ENCODE assay signal across 8 cellular contexts in the genomic region with DNA sequence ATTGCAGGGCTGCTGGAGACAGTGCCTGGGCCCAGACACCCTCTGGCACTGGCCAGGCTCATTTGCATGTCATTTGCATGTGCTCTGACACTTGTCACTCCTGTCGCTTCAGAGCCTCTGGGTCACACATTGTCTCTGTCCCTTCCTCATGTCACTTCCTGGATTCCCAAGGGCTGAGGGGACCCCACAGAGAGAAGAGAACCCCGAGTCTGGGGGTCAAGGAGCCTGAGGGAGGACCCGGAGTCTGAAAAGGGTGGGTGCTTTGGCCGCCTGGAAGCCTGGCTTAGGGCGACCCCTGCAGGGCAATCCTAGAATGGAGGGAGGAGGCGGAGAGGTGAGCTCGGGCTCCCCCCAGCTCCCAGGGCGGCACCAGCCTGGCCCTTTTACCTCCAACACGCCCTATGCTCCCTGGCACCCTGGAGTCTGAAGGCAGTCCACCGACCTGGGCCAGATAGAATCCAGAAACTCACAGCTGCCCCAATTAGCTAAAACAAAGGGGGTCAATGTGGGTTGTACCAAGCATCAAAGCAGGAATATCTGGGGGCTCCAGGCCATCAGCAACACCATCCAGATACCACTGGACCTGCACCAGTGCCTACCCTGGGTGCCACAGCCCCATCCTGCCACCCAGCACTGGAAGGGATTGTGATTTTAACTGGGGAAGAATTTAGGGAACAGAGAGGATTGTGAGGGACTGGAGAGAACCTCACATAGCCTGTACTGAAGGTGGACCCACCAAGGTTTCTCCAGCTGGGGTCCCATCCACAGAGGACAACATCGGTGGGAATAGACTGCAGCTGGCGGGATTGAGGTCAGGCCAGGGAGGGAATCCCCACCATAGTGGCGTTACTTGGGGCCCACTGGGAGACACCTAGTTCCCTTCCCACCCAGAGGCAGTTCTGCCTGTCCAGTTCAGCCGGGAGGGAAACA. TPM values are rescaled to one million over a fixed set of nuclear protein-coding genes. Genes with fewer than 3 reads are reported as not detected.
A peak's percentile ranks its signal among the peaks of the same experiment; 100 is the strongest.
DNase-seq lines count a peak whose midpoint lies in the region; ATAC-seq, FAIRE-seq and TF ChIP-seq lines count a peak whose summit lies in the region.

No MANE protein-coding gene starts in this region.

- no peak overlapping the region for H3K4me3 Mint-ChIP-seq in CD4-positive, CD25-positive, alpha-beta regulatory T cell

- ATAC-seq in CD4-positive, CD25-positive, alpha-beta regulatory T cell (ENCODE audit: low read depth in 2 of 2), result peak; percentile 35 to 47
- ATAC-seq in GM19324 (IDR thresholded peaks at IDR 0.05; ENCODE audit: low FRiP score, unreplicated experiment), result peak; percentile 75
- peak; percentile 77 for ATAC-seq in HepG2
- ATAC-seq in GM18858 (IDR thresholded peaks at IDR 0.05; ENCODE audit: unreplicated experiment), result no peak

- no peak overlapping the region for H2AFZ ChIP-seq in HepG2 (ENCODE audit: low read length)

- H3K36me3 ChIP-seq in CD4-positive, CD25-positive, alpha-beta regulatory T cell (ENCODE audit: control insufficient read depth, insufficient read depth, low read length), result no peaks in the 10 kb centered on the region
- H3K36me3 ChIP-seq in WERI-Rb-1, result no peaks in the 10 kb centered on the region
- H3K36me3 ChIP-seq in breast epithelium, result no peaks in the 10 kb centered on the region
- H3K36me3 ChIP-seq in HepG2 (replicated peaks in 1 of 2; ENCODE audit: control insufficient read depth in 1 of 2, insufficient read depth in 2 of 2, low read length in 2 of 2), result no peaks in the 10 kb centered on the region

- no peak overlapping the region for H3K4me2 ChIP-seq in HepG2 (ENCODE audit: low read depth, low read length)

- in situ Hi-C loops in HepG2 (cut with HindIII; ENCODE audit: extremely low pct_ligation_motif_present, low pct_unique_long_range_greater_than_20kb), result no loop called here

- no peaks in the 10 kb centered on the region for H3K9me3 Mint-ChIP-seq in CD4-positive, CD25-positive, alpha-beta regulatory T cell

- 20% methylated on average over 6 of the region's 14 CpGs for whole genome bisulfite sequencing in HepG2 (ENCODE audit: low lambda C conversion rate)

- H3K27ac ChIP-seq in CD4-positive, CD25-positive, alpha-beta regulatory T cell (ENCODE audit: insufficient read depth, low read length, poor library complexity, severe bottlenecking), result no peak overlapping the region
- H3K27ac ChIP-seq in WERI-Rb-1 (no peak overlapping the region), breast epithelium (peak overlapping the region; percentile 95 to 98), HepG2 (ENCODE audit: extremely low read length, insufficient read depth, low read length) (no peak overlapping the region)

- peaks cover 9% of the 10 kb centered on the region for H3K4me1 ChIP-seq in CD4-positive, CD25-positive, alpha-beta regulatory T cell (ENCODE audit: control insufficient read depth, insufficient read depth, low read length, poor library complexity, severe bottlenecking)
- H3K4me1 ChIP-seq in breast epithelium (peaks cover 4 to 19% of the 10 kb centered on the region in 2 donors), HepG2 (ENCODE audit: insufficient read depth, low read length) (peaks cover 43% of the 10 kb centered on the region)

- H3K4me3 ChIP-seq in CD4-positive, CD25-positive, alpha-beta regulatory T cell (ENCODE audit: low read depth, low read length), result no peak overlapping the region
- no peak overlapping the region for H3K4me3 ChIP-seq in WERI-Rb-1 (ENCODE audit: low read depth, low read length)
- H3K4me3 ChIP-seq in breast epithelium, result no peak overlapping the region
- no peak overlapping the region for H3K4me3 ChIP-seq in HepG2 (replicated peaks in 1 of 3; ENCODE audit: insufficient read depth in 1 of 3, low read depth in 2 of 3, low read length in 3 of 3)

- no peaks in the 10 kb centered on the region for H3K79me2 ChIP-seq in HepG2 (ENCODE audit: insufficient read depth, low read length)

- intact Hi-C loops in breast epithelium (cut with DNase I; ENCODE audit: low total_unique reads), result loop anchor here (5.0 to 10.0 kb wide), 2 partner anchors 506 to 723 kb away; a partner anchor contains a TSS
- intact Hi-C loops in HepG2 (cut with micrococcal nuclease; ENCODE audit: unreplicated experiment), result loop anchor here (2.0 kb wide), 1 partner anchor 288 kb away; no protein-coding TSS in a partner anchor

- peak; percentile 76 for TF ChIP-seq CTCF in WERI-Rb-1 (IDR thresholded peaks at IDR 0.05; ENCODE audit: low read depth, low read length)
- TF ChIP-seq CTCF in breast epithelium (IDR thresholded peaks at IDR 0.05), result peak; percentile 27 to 44 (median 38)
- peak; percentile 81 for TF ChIP-seq CTCF in HepG2 (CRISPR knock-in tag; IDR thresholded peaks at IDR 0.05)

- TF ChIP-seq POLR2A in breast epithelium (IDR thresholded peaks at IDR 0.05) (no peak), HepG2 (IDR thresholded peaks at IDR 0.05; ENCODE audit: insufficient read depth in 1 of 2, low read depth in 2 of 2, low read length in 2 of 2) (no peak)

- BruUV-seq in HepG2 (replicated peaks; lab: Mats Ljungman, UMichigan), result no TSS peak

- no peak overlapping the region for H3K9ac ChIP-seq in HepG2 (ENCODE audit: insufficient read depth, low read depth, low read length)

- CTCF ChIA-PET in HepG2 (lab: Yijun Ruan, JAX; ENCODE audit: low intra/inter-chr PET ratio, low total read pairs), result interaction anchor here (0.7 to 1.4 kb wide), 3 partner anchors 179 to 498 kb away, joined by 3 to 7 read pairs (median 4); no protein-coding TSS in a partner anchor

- H3K4me1 Mint-ChIP-seq in CD4-positive, CD25-positive, alpha-beta regulatory T cell, result peaks cover 5 to 29% (median 14%) of the 10 kb centered on the region in 4 donors

- peak; percentile 99 for TF ChIP-seq RAD21 in Ishikawa (IDR thresholded peaks at IDR 0.05; ENCODE audit: low read depth)
- TF ChIP-seq RAD21 in HepG2 (CRISPR knock-in tag; IDR thresholded peaks at IDR 0.05), result peak; percentile 91

- H3K9me3 ChIP-seq in CD4-positive, CD25-positive, alpha-beta regulatory T cell (ENCODE audit: control insufficient read depth in 2 of 2, low read length in 2 of 2), result no peaks in the 10 kb centered on the region
- H3K9me3 ChIP-seq in WERI-Rb-1 (ENCODE audit: severe bottlenecking), result no peaks in the 10 kb centered on the region
- H3K9me3 ChIP-seq in breast epithelium, result no peaks in the 10 kb centered on the region
- H3K9me3 ChIP-seq in HepG2 (ENCODE audit: low read length), result no peaks in the 10 kb centered on the region

- TF ChIP-seq EP300 in Ishikawa (IDR thresholded peaks at IDR 0.05; ENCODE audit: borderline replicate concordance), result no peak
- no peak for TF ChIP-seq EP300 in HepG2 (IDR thresholded peaks at IDR 0.05; ENCODE audit: low read depth in 2 of 2, low read length in 2 of 2)
- no peak for TF ChIP-seq EP300 in HepG2 (CRISPR knock-in tag; IDR thresholded peaks at IDR 0.05; ENCODE audit: borderline replicate concordance)

- H3K27ac Mint-ChIP-seq in CD4-positive, CD25-positive, alpha-beta regulatory T cell, result peak overlapping the region in 1 of 3 donors; percentile 65

- H3K27me3 ChIP-seq in CD4-positive, CD25-positive, alpha-beta regulatory T cell (ENCODE audit: control insufficient read depth, insufficient read depth, low read length), result no peaks in the 10 kb centered on the region
- H3K27me3 ChIP-seq in WERI-Rb-1 (ENCODE audit: insufficient read depth, low read depth, severe bottlenecking) (peaks cover 78% of the 10 kb centered on the region), breast epithelium (no peaks in the 10 kb centered on the region), HepG2 (ENCODE audit: control insufficient read depth in 1 of 2, insufficient read depth in 2 of 2, low read length in 2 of 2) (peaks cover 0 to 17% of the 10 kb centered on the region in 2 experiments; a peak in 3 of 5 replicates)

- H3K27me3 Mint-ChIP-seq in CD4-positive, CD25-positive, alpha-beta regulatory T cell, result peaks cover 16% of the 10 kb centered on the region

- no peaks in the 10 kb centered on the region for H4K20me1 ChIP-seq in HepG2 (ENCODE audit: insufficient read depth, low read length)

- POLR2A ChIA-PET in HepG2 (lab: Yijun Ruan, JAX), result interaction anchor here (1.0 kb wide), 1 partner anchor 12 kb away, joined by 3 read pairs; no protein-coding TSS in a partner anchor

- no peaks in the 10 kb centered on the region for H3K36me3 Mint-ChIP-seq in CD4-positive, CD25-positive, alpha-beta regulatory T cell

- no peak for FAIRE-seq in HepG2 (lab: Jason Lieb, UNC)

- peak; percentile 31 to 65 (median 52) for DNase-seq in CD4-positive, CD25-positive, alpha-beta regulatory T cell
- DNase-seq in WERI-Rb-1 (peak; percentile 59), breast epithelium (ENCODE audit: low spot score in 2 of 2) (no peak), HepG2 (ENCODE audit: low spot score) (peak; percentile 45)
- peak; percentile 72 for DNase-seq in stimulated activated CD8-positive, alpha-beta memory T cell treated with anti-CD3 and anti-CD28 coated beads, Interleukin-12 subunit alpha, Interleukin-12 subunit beta, amount 100 ng/mL, for 1 hour (ENCODE audit: low read depth)

RNA-seq across cellular contexts. Expression of a gene that starts 21.8 kb away (rescaled TPM):
- total RNA-seq in CD4-positive, CD25-positive, alpha-beta regulatory T cell, result not detected
- not detected for polyA plus RNA-seq in CD4-positive, CD25-positive, alpha-beta regulatory T cell
- total RNA-seq in breast epithelium (1 to 10 TPM in 1 of 3 donors, not detected in 2; 2.0 TPM), HepG2 (2016; rRNA removed; fragmentation: Illumina TruSeq; extraction: Trizol) (not detected in 2 replicates)
- not detected in 2 replicates for total RNA-seq in HepG2 (2016; cell fraction: cytosol; rRNA removed; fragmentation: Illumina TruSeq; extraction: Trizol; ENCODE audit: low read depth)
- total RNA-seq in HepG2 (2016; cell fraction: insoluble cytoplasmic fraction; rRNA removed; fragmentation: Illumina TruSeq; extraction: Trizol), result not detected in 2 replicates
- total RNA-seq in HepG2 (2016; cell fraction: membrane; rRNA removed; fragmentation: Illumina TruSeq; extraction: Trizol), result not detected in 2 replicates
- total RNA-seq in HepG2 (2016; cell fraction: nucleus; rRNA removed; fragmentation: Illumina TruSeq; extraction: Trizol), result not detected in 2 replicates
- not detected in 2 replicates for polyA plus RNA-seq in HepG2 (2011; rRNA removed)
- not detected in 2 replicates for polyA plus RNA-seq in HepG2 (2011; cell fraction: cytosol; rRNA removed)
- not detected in 2 replicates for polyA plus RNA-seq in HepG2 (2011; cell fraction: nucleus; rRNA removed)
- polyA plus RNA-seq in HepG2 (2012), result not detected in 2 replicates
- not detected in 2 replicates for polyA plus RNA-seq in HepG2 (2016; cell fraction: cytosol; fragmentation: Illumina TruSeq; extraction: Trizol; ENCODE audit: low read depth)
- not detected in 2 replicates for polyA plus RNA-seq in HepG2 (2016; cell fraction: insoluble cytoplasmic fraction; fragmentation: Illumina TruSeq; extraction: Trizol; ENCODE audit: low read depth)
- polyA plus RNA-seq in HepG2 (2016; cell fraction: membrane; fragmentation: Illumina TruSeq; extraction: Trizol; ENCODE audit: low read depth), result not detected in 2 replicates
- not detected in 2 replicates for polyA plus RNA-seq in HepG2 (2016; cell fraction: nucleus; fragmentation: Illumina TruSeq; extraction: Trizol; ENCODE audit: insufficient read depth, low read depth)
- polyA minus RNA-seq in HepG2 (2011; rRNA and poly(A)+ RNA removed; ENCODE audit: low replicate concordance), result 0.05 TPM in 1 of 2 replicates, not detected in the other
- polyA minus RNA-seq in HepG2 (2011; cell fraction: cytosol; rRNA and poly(A)+ RNA removed), result not detected in 2 replicates
- not detected in 2 replicates for polyA minus RNA-seq in HepG2 (2011; cell fraction: nucleus; rRNA and poly(A)+ RNA removed)

RNA-seq across cellular contexts. Expression of a gene that starts 34.2 kb away (rescaled TPM):
- not detected for total RNA-seq in CD4-positive, CD25-positive, alpha-beta regulatory T cell
- under 1 TPM in 2 of 4 donors, not detected in 2; 0.13 to 0.73 TPM for polyA plus RNA-seq in CD4-positive, CD25-positive, alpha-beta regulatory T cell
- total RNA-seq in breast epithelium (100 to 1,000 TPM in 2 of 3 donors, 1 to 10 TPM in 1; 4.6 to 430 (median 153) TPM), HepG2 (2016; rRNA removed; fragmentation: Illumina TruSeq; extraction: Trizol) (718 and 837 TPM in 2 replicates)
- total RNA-seq in HepG2 (2016; cell fraction: cytosol; rRNA removed; fragmentation: Illumina TruSeq; extraction: Trizol; ENCODE audit: low read depth), result 191 and 201 TPM in 2 replicates
- total RNA-seq in HepG2 (2016; cell fraction: insoluble cytoplasmic fraction; rRNA removed; fragmentation: Illumina TruSeq; extraction: Trizol), result 754 and 767 TPM in 2 replicates
- total RNA-seq in HepG2 (2016; cell fraction: membrane; rRNA removed; fragmentation: Illumina TruSeq; extraction: Trizol), result 220 and 222 TPM in 2 replicates
- 354 and 362 TPM in 2 replicates for total RNA-seq in HepG2 (2016; cell fraction: nucleus; rRNA removed; fragmentation: Illumina TruSeq; extraction: Trizol)
- 491 and 498 TPM in 2 replicates for polyA plus RNA-seq in HepG2 (2011; rRNA removed)
- polyA plus RNA-seq in HepG2 (2011; cell fraction: cytosol; rRNA removed), result 564 and 714 TPM in 2 replicates
- 285 and 288 TPM in 2 replicates for polyA plus RNA-seq in HepG2 (2011; cell fraction: nucleus; rRNA removed)
- 358 and 436 TPM in 2 replicates for polyA plus RNA-seq in HepG2 (2012)
- polyA plus RNA-seq in HepG2 (2016; cell fraction: cytosol; fragmentation: Illumina TruSeq; extraction: Trizol; ENCODE audit: low read depth), result 216 and 219 TPM in 2 replicates
- 863 and 1,042 TPM in 2 replicates for polyA plus RNA-seq in HepG2 (2016; cell fraction: insoluble cytoplasmic fraction; fragmentation: Illumina TruSeq; extraction: Trizol; ENCODE audit: low read depth)
- 217 and 232 TPM in 2 replicates for polyA plus RNA-seq in HepG2 (2016; cell fraction: membrane; fragmentation: Illumina TruSeq; extraction: Trizol; ENCODE audit: low read depth)
- 558 and 582 TPM in 2 replicates for polyA plus RNA-seq in HepG2 (2016; cell fraction: nucleus; fragmentation: Illumina TruSeq; extraction: Trizol; ENCODE audit: insufficient read depth, low read depth)
- polyA minus RNA-seq in HepG2 (2011; rRNA and poly(A)+ RNA removed; ENCODE audit: low replicate concordance), result 716 and 1,092 TPM in 2 replicates
- 354 and 438 TPM in 2 replicates for polyA minus RNA-seq in HepG2 (2011; cell fraction: cytosol; rRNA and poly(A)+ RNA removed)
- 198 and 204 TPM in 2 replicates for polyA minus RNA-seq in HepG2 (2011; cell fraction: nucleus; rRNA and poly(A)+ RNA removed)

RNA-seq across cellular contexts. Expression of a gene that starts 36.5 kb away (rescaled TPM):
- total RNA-seq in CD4-positive, CD25-positive, alpha-beta regulatory T cell, result not detected
- polyA plus RNA-seq in CD4-positive, CD25-positive, alpha-beta regulatory T cell, result not detected
- total RNA-seq in breast epithelium (1 to 10 TPM in 1 of 3 donors, under 1 TPM in 1, not detected in 1; 0.48 to 1.3 TPM), HepG2 (2016; rRNA removed; fragmentation: Illumina TruSeq; extraction: Trizol) (not detected in 2 replicates)
- total RNA-seq in HepG2 (2016; cell fraction: cytosol; rRNA removed; fragmentation: Illumina TruSeq; extraction: Trizol; ENCODE audit: low read depth), result not detected in 2 replicates
- not detected in 2 replicates for total RNA-seq in HepG2 (2016; cell fraction: insoluble cytoplasmic fraction; rRNA removed; fragmentation: Illumina TruSeq; extraction: Trizol)
- total RNA-seq in HepG2 (2016; cell fraction: membrane; rRNA removed; fragmentation: Illumina TruSeq; extraction: Trizol), result not detected in 2 replicates
- not detected in 2 replicates for total RNA-seq in HepG2 (2016; cell fraction: nucleus; rRNA removed; fragmentation: Illumina TruSeq; extraction: Trizol)
- 0.09 TPM in 1 of 2 replicates, not detected in the other for polyA plus RNA-seq in HepG2 (2011; rRNA removed)
- not detected in 2 replicates for polyA plus RNA-seq in HepG2 (2011; cell fraction: cytosol; rRNA removed)
- polyA plus RNA-seq in HepG2 (2011; cell fraction: nucleus; rRNA removed), result not detected in 2 replicates
- polyA plus RNA-seq in HepG2 (2012), result not detected in 2 replicates
- not detected in 2 replicates for polyA plus RNA-seq in HepG2 (2016; cell fraction: cytosol; fragmentation: Illumina TruSeq; extraction: Trizol; ENCODE audit: low read depth)
- not detected in 2 replicates for polyA plus RNA-seq in HepG2 (2016; cell fraction: insoluble cytoplasmic fraction; fragmentation: Illumina TruSeq; extraction: Trizol; ENCODE audit: low read depth)
- polyA plus RNA-seq in HepG2 (2016; cell fraction: membrane; fragmentation: Illumina TruSeq; extraction: Trizol; ENCODE audit: low read depth), result not detected in 2 replicates
- not detected in 2 replicates for polyA plus RNA-seq in HepG2 (2016; cell fraction: nucleus; fragmentation: Illumina TruSeq; extraction: Trizol; ENCODE audit: insufficient read depth, low read depth)
- polyA minus RNA-seq in HepG2 (2011; rRNA and poly(A)+ RNA removed; ENCODE audit: low replicate concordance), result not detected in 2 replicates
- polyA minus RNA-seq in HepG2 (2011; cell fraction: cytosol; rRNA and poly(A)+ RNA removed), result not detected in 2 replicates
- not detected in 2 replicates for polyA minus RNA-seq in HepG2 (2011; cell fraction: nucleus; rRNA and poly(A)+ RNA removed)

RNA-seq across cellular contexts. Expression of a gene that starts 56.7 kb away (rescaled TPM):
- total RNA-seq in CD4-positive, CD25-positive, alpha-beta regulatory T cell, result not detected
- polyA plus RNA-seq in CD4-positive, CD25-positive, alpha-beta regulatory T cell, result not detected
- total RNA-seq in breast epithelium (under 1 TPM in 1 of 3 donors, not detected in 2; 0.33 TPM), HepG2 (2016; rRNA removed; fragmentation: Illumina TruSeq; extraction: Trizol) (not detected in 2 replicates)
- total RNA-seq in HepG2 (2016; cell fraction: cytosol; rRNA removed; fragmentation: Illumina TruSeq; extraction: Trizol; ENCODE audit: low read depth), result not detected in 2 replicates
- not detected in 2 replicates for total RNA-seq in HepG2 (2016; cell fraction: insoluble cytoplasmic fraction; rRNA removed; fragmentation: Illumina TruSeq; extraction: Trizol)
- total RNA-seq in HepG2 (2016; cell fraction: membrane; rRNA removed; fragmentation: Illumina TruSeq; extraction: Trizol), result not detected in 2 replicates
- not detected in 2 replicates for total RNA-seq in HepG2 (2016; cell fraction: nucleus; rRNA removed; fragmentation: Illumina TruSeq; extraction: Trizol)
- not detected in 2 replicates for polyA plus RNA-seq in HepG2 (2011; rRNA removed)
- polyA plus RNA-seq in HepG2 (2011; cell fraction: cytosol; rRNA removed), result not detected in 2 replicates
- not detected in 2 replicates for polyA plus RNA-seq in HepG2 (2011; cell fraction: nucleus; rRNA removed)
- polyA plus RNA-seq in HepG2 (2012), result not detected in 2 replicates
- polyA plus RNA-seq in HepG2 (2016; cell fraction: cytosol; fragmentation: Illumina TruSeq; extraction: Trizol; ENCODE audit: low read depth), result not detected in 2 replicates
- not detected in 2 replicates for polyA plus RNA-seq in HepG2 (2016; cell fraction: insoluble cytoplasmic fraction; fragmentation: Illumina TruSeq; extraction: Trizol; ENCODE audit: low read depth)
- not detected in 2 replicates for polyA plus RNA-seq in HepG2 (2016; cell fraction: membrane; fragmentation: Illumina TruSeq; extraction: Trizol; ENCODE audit: low read depth)
- polyA plus RNA-seq in HepG2 (2016; cell fraction: nucleus; fragmentation: Illumina TruSeq; extraction: Trizol; ENCODE audit: insufficient read depth, low read depth), result not detected in 2 replicates
- not detected in 2 replicates for polyA minus RNA-seq in HepG2 (2011; rRNA and poly(A)+ RNA removed; ENCODE audit: low replicate concordance)
- not detected in 2 replicates for polyA minus RNA-seq in HepG2 (2011; cell fraction: cytosol; rRNA and poly(A)+ RNA removed)
- not detected in 2 replicates for polyA minus RNA-seq in HepG2 (2011; cell fraction: nucleus; rRNA and poly(A)+ RNA removed)

Comparison
In these comparisons a context has a peak if more than half of its experiments do, and no peak if none do; other contexts are left out.
1. DNase-seq: peak in CD4-positive, CD25-positive, alpha-beta regulatory T cell (3 of 3), WERI-Rb-1 (single experiment), HepG2 (single experiment) and stimulated activated CD8-positive, alpha-beta memory T cell treated with anti-CD3 and anti-CD28 coated beads, Interleukin-12 subunit alpha, Interleukin-12 subunit beta, amount 100 ng/mL, for 1 hour (single experiment); none in breast epithelium (0 of 2).
2. H3K27ac ChIP-seq: peak in breast epithelium (2 of 2); none in CD4-positive, CD25-positive, alpha-beta regulatory T cell (single experiment), WERI-Rb-1 (single experiment) and HepG2 (single experiment).
3. Peak in every context shown above with its lines, with median percentiles within 50 percentile points of each other: CTCF ChIP-seq.